ENCODE assay signal across 8 cellular contexts in genomic region chr1:7783826-7784491, GRCh38. TPM values are rescaled to one million over a fixed set of nuclear protein-coding genes. Genes with fewer than 3 reads are reported as not detected.
DNase-seq lines count a peak whose midpoint lies in the region; ATAC-seq, FAIRE-seq and TF ChIP-seq lines count a peak whose summit lies in the region.

Gene PER3 (plus strand): TSS chr1:7784291. CDS start chr1:7784878, 587 bp downstream.

- POLR2A ChIA-PET in A549 (lab: Yijun Ruan, JAX), result no interaction called here

- peak within 1 kb of the TSS; percentile 38 for H3K9ac ChIP-seq in mammary epithelial cell (ENCODE audit: insufficient read depth, low read length)

- no peaks in the 10 kb centered on the region for H3K79me2 ChIP-seq in mammary epithelial cell (ENCODE audit: insufficient read depth, low read length)

- CTCF ChIA-PET in A549 (lab: Yijun Ruan, JAX) (interaction anchor here (1.4 kb wide), 1 partner anchor 31 kb away, joined by 4 read pairs; no protein-coding TSS in a partner anchor), mammary epithelial cell (lab: Charles Lee; ENCODE audit: low non-redundant PET) (no interaction called here)

- in situ Hi-C loops in mammary epithelial cell (cut with MboI; ENCODE audit: low sequenced_read_pairs in 2 of 2), result no loop called here

- H3K9me3 ChIP-seq in A549 (no peaks in the 10 kb centered on the region), mammary epithelial cell (replicated peaks; ENCODE audit: insufficient read depth, low read length) (no peaks in the 10 kb centered on the region)

- no TSS peak for BruUV-seq in mammary epithelial cell (replicated peaks; lab: Mats Ljungman, UMichigan)

- ATAC-seq in A549, result peak; percentile 96 to 99
- ATAC-seq in GM18858 (IDR thresholded peaks at IDR 0.05; ENCODE audit: unreplicated experiment), result peak; percentile 78
- ATAC-seq in HG03066 (IDR thresholded peaks at IDR 0.05; ENCODE audit: low read depth, unreplicated experiment), result peak; percentile 92

- H3K27me3 ChIP-seq in mammary epithelial cell (ENCODE audit: insufficient read depth, low read length), result no peaks in the 10 kb centered on the region

- H3K36me3 ChIP-seq in mammary epithelial cell (ENCODE audit: insufficient read depth, low read length), result peaks cover 9% of the 10 kb centered on the region

- TF ChIP-seq POLR2A in A549 (IDR thresholded peaks at IDR 0.05; ENCODE audit: low read length), result no peak

- TF ChIP-seq CTCF in A549 (IDR thresholded peaks at IDR 0.05), result no peak
- TF ChIP-seq CTCF in WI38 (IDR thresholded peaks at IDR 0.05; ENCODE audit: low read depth, low read length), result no peak
- no peak for TF ChIP-seq CTCF in mammary epithelial cell (conservative IDR thresholded peaks at IDR 0.05 in 1 of 2, IDR thresholded peaks at IDR 0.05 in 1 of 2; ENCODE audit: extremely low read depth in 1 of 2, insufficient read depth in 1 of 2, low read depth in 1 of 2, low read length in 2 of 2)

- H3K27ac ChIP-seq in A549 (peak within 1 kb of the TSS; percentile 71 to 93), mammary epithelial cell (ENCODE audit: insufficient read depth, low read depth, low read length) (peak within 1 kb of the TSS; percentile 42), skin epidermis (peak within 1 kb of the TSS; percentile 69 to 99 (median 91))

- dilution Hi-C loops in mammary epithelial cell (cut with HindIII; ENCODE audit: low sequenced_read_pairs), result no loop called here

- WGBS in A549 (ENCODE audit: missing lambda C conversion rate), result no CpG with 5 or more reads among the region's 90 CpGs
- WGBS in mammary epithelial cell (ENCODE audit: low coverage, missing lambda C conversion rate), result no CpG with 5 or more reads among the region's 90 CpGs

- TF ChIP-seq EP300 in A549 (IDR thresholded peaks at IDR 0.05), result no peak

- no peaks in the 10 kb centered on the region for H4K20me1 ChIP-seq in mammary epithelial cell (ENCODE audit: insufficient read depth, low read length)

- intact Hi-C loops in mammary epithelial cell (cut with micrococcal nuclease), result no loop called here

- peak; percentile 74 to 95 for DNase-seq in A549 (ENCODE audit: low read depth in 1 of 2, low spot score in 1 of 2)
- peak; percentile 93 for DNase-seq in NCI-H2171 (lab: John Stamatoyannopoulos, UW)
- DNase-seq in mammary epithelial cell, result peak; percentile 96
- peak; percentile 98 for DNase-seq in iPS-NIHi11 (ENCODE audit: low spot score)

- H3K4me2 ChIP-seq in A549 (peak within 1 kb of the TSS; percentile 95), mammary epithelial cell (ENCODE audit: insufficient read depth, low read depth, low read length) (peak within 1 kb of the TSS; percentile 88)

- H3K4me1 ChIP-seq in A549, result peaks cover 4% of the 10 kb centered on the region; the same call in 2 of the 3 replicates
- H3K4me1 ChIP-seq in mammary epithelial cell (ENCODE audit: insufficient read depth, low read length), result peaks cover 13% of the 10 kb centered on the region

- TF ChIP-seq RAD21 in A549 (conservative IDR thresholded peaks at IDR 0.05 in 1 of 2, IDR thresholded peaks at IDR 0.05 in 1 of 2), result no peak

- H3K4me3 ChIP-seq in A549, result peak within 1 kb of the TSS; percentile 56
- H3K4me3 ChIP-seq in WI38 (ENCODE audit: low read depth, low read length), result peak within 1 kb of the TSS; percentile 60
- peak within 1 kb of the TSS; percentile 53 to 62 (median 60) for H3K4me3 ChIP-seq in mammary epithelial cell (replicated peaks in 1 of 3; ENCODE audit: insufficient read depth in 1 of 3, low read depth in 2 of 3, low read length in 3 of 3)
- peak within 1 kb of the TSS; percentile 48 to 78 (median 68) for H3K4me3 ChIP-seq in skin epidermis

- H2AFZ ChIP-seq in mammary epithelial cell (ENCODE audit: low read depth, low read length), result peak within 1 kb of the TSS; percentile 82

- FAIRE-seq in A549 (lab: Jason Lieb, UNC), result no peak

TF ChIP-seq in A549, 52 proteins besides CTCF, POLR2A, EP300 and RAD21:
- peak; percentile 33; the same call in 1 of the 2 replicates for TF ChIP-seq MYC (IDR thresholded peaks at IDR 0.05; ENCODE audit: borderline replicate concordance, low read length)
- TF ChIP-seq, protein P1, sequence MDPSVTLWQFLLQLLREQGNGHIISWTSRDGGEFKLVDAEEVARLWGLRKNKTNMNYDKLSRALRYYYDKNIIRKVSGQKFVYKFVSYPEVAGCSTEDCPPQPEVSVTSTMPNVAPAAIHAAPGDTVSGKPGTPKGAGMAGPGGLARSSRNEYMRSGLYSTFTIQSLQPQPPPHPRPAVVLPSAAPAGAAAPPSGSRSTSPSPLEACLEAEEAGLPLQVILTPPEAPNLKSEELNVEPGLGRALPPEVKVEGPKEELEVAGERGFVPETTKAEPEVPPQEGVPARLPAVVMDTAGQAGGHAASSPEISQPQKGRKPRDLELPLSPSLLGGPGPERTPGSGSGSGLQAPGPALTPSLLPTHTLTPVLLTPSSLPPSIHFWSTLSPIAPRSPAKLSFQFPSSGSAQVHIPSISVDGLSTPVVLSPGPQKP (IDR thresholded peaks at IDR 0.05; ENCODE audit: low read depth, low read length), result no peak
- peak; percentile 32; the same call in 1 of the 2 replicates for TF ChIP-seq BHLHE40 (IDR thresholded peaks at IDR 0.05; ENCODE audit: low read depth, low read length)
- TF ChIP-seq HOXA7 (CRISPR knock-in tag; IDR thresholded peaks at IDR 0.05), result no peak
- TF ChIP-seq CEBPB (IDR thresholded peaks at IDR 0.05), result peak in 1 of 2 experiments; percentile 24; a peak in 1 of 4 replicates
- TF ChIP-seq FOSB (CRISPR knock-in tag; IDR thresholded peaks at IDR 0.05), result no peak
- no peak for TF ChIP-seq RNF2 (IDR thresholded peaks at IDR 0.05; ENCODE audit: borderline replicate concordance, low read depth)
- TF ChIP-seq, protein P2, sequence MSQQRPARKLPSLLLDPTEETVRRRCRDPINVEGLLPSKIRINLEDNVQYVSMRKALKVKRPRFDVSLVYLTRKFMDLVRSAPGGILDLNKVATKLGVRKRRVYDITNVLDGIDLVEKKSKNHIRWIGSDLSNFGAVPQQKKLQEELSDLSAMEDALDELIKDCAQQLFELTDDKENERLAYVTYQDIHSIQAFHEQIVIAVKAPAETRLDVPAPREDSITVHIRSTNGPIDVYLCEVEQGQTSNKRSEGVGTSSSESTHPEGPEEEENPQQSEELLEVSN (IDR thresholded peaks at IDR 0.05; ENCODE audit: borderline replicate concordance, low read depth), result peak; percentile 77
- no peak for TF ChIP-seq CHD2 (IDR thresholded peaks at IDR 0.05; ENCODE audit: low read length, partially characterized antibody)
- TF ChIP-seq CHD4 (IDR thresholded peaks at IDR 0.05; ENCODE audit: borderline replicate concordance), result no peak
- no peak for TF ChIP-seq HEYL (CRISPR knock-in tag; IDR thresholded peaks at IDR 0.05)
- no peak for TF ChIP-seq EHF (CRISPR knock-in tag; IDR thresholded peaks at IDR 0.05)
- TF ChIP-seq PBX3 (IDR thresholded peaks at IDR 0.05), result peak; percentile 85
- no peak for TF ChIP-seq ZSCAN20 (CRISPR knock-in tag; IDR thresholded peaks at IDR 0.05)
- no peak for TF ChIP-seq HOXB13 (CRISPR knock-in tag; IDR thresholded peaks at IDR 0.05; ENCODE audit: low read depth)
- TF ChIP-seq FOSL2 (IDR thresholded peaks at IDR 0.05), result no peak
- TF ChIP-seq FOSL2 (CRISPR knock-in tag; IDR thresholded peaks at IDR 0.05), result no peak
- no peak for TF ChIP-seq POLR2AphosphoS2 (conservative IDR thresholded peaks at IDR 0.05; ENCODE audit: low read length)
- TF ChIP-seq MAX (IDR thresholded peaks at IDR 0.05), result peak; percentile 78; the same call in 1 of the 2 replicates
- TF ChIP-seq HDAC2 (IDR thresholded peaks at IDR 0.05), result no peak
- 0 out of 2 replicates have a peak, but pooled peaks have one; percentile 50 for TF ChIP-seq HOXB5 (CRISPR knock-in tag; IDR thresholded peaks at IDR 0.05)
- TF ChIP-seq, protein P3, sequence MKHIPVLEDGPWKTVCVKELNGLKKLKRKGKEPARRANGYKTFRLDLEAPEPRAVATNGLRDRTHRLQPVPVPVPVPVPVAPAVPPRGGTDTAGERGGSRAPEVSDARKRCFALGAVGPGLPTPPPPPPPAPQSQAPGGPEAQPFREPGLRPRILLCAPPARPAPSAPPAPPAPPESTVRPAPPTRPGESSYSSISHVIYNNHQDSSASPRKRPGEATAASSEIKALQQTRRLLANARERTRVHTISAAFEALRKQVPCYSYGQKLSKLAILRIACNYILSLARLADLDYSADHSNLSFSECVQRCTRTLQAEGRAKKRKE (CRISPR knock-in tag; IDR thresholded peaks at IDR 0.05; ENCODE audit: low read depth), result no peak
- peak; percentile 78 for TF ChIP-seq RFX5 (IDR thresholded peaks at IDR 0.05)
- no peak for TF ChIP-seq RCOR1 (IDR thresholded peaks at IDR 0.05; ENCODE audit: low read depth, low read length)
- peak; percentile 93 for TF ChIP-seq NPAS2 (CRISPR knock-in tag; IDR thresholded peaks at IDR 0.05; ENCODE audit: borderline replicate concordance)
- no peak for TF ChIP-seq ZC3H11A (IDR thresholded peaks at IDR 0.05)
TF ChIP-seq in A549: peak in this region for 9.

RNA-seq across cellular contexts. Expression of gene PER3, which starts in this region (rescaled TPM):
- polyA plus RNA-seq in A549 (2011; rRNA removed) (3.7 and 3.9 TPM in 2 replicates), A549 (2017; fragmentation: RNase III; extraction: RNeasy Plus Mini Kit Qiagen cat#74134 plus additional on column Dnase treatment) (1.3 to 1.9 TPM (median 1.6 TPM) in 3 replicates), mammary epithelial cell (5.1 TPM)
- polyA plus RNA-seq in A549 (2012; cell fraction: cytosol; rRNA removed), result 1.5 TPM in 2 replicates
- polyA plus RNA-seq in A549 (2012; cell fraction: nucleus; rRNA removed), result 1.9 and 2.3 TPM in 2 replicates
- 3.6 and 5.0 TPM in 2 replicates for polyA minus RNA-seq in A549 (2011; rRNA and poly(A)+ RNA removed)
- 1 to 10 TPM; 3.7 to 6.4 TPM for total RNA-seq in mammary epithelial cell
- polyA minus RNA-seq in mammary epithelial cell, result 3.6 TPM

Comparison
In these comparisons a context has a peak if more than half of its experiments do, and no peak if none do; other contexts are left out.
1. Peak in every context shown above with its lines: DNase-seq, ATAC-seq, H3K4me3 ChIP-seq and H3K27ac ChIP-seq.